In the genomic region with DNA sequence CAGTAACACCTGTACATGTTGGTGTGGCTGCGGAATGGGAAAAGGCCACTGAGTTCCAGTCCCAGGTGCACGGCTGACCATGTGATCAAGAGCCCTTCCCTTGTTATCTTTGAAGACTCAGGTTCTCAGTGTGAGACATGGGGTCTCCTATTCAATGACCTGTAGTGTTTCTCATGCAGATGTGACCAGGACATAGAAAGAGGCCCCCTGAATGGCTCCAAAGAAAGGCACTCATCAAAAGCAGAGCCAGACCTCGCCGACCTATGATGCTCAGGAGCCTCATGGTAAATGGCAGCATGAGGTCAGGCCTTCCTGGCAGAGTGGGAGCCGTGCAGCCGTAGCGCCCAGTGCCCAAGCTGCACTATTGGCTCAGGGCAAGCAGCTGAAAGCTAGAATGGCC, we compare ENCODE assay signal across 1 cellular context.
TF ChIP-seq lines count a peak whose summit lies in the region.

No MANE protein-coding gene starts in this region.

TF ChIP-seq in HepG2, 621 proteins besides CTCF, POLR2A, EP300 and RAD21:
- TF ChIP-seq RARA (CRISPR knock-in tag; IDR thresholded peaks at IDR 0.05): no peak
- no peak for TF ChIP-seq RORA (CRISPR knock-in tag; IDR thresholded peaks at IDR 0.05)
- TF ChIP-seq TSC22D2 (CRISPR knock-in tag; IDR thresholded peaks at IDR 0.05; ENCODE audit: borderline replicate concordance): no peak
- no peak for TF ChIP-seq ZFP36 (IDR thresholded peaks at IDR 0.05; ENCODE audit: borderline replicate concordance, low read depth, low read length, partially characterized antibody)
- no peak for TF ChIP-seq MIXL1 (CRISPR knock-in tag; IDR thresholded peaks at IDR 0.05)
- TF ChIP-seq NCOA1 (CRISPR knock-in tag; IDR thresholded peaks at IDR 0.05): no peak
- TF ChIP-seq SRF (IDR thresholded peaks at IDR 0.05; ENCODE audit: low read depth, low read length): no peak
- TF ChIP-seq, protein P1, sequence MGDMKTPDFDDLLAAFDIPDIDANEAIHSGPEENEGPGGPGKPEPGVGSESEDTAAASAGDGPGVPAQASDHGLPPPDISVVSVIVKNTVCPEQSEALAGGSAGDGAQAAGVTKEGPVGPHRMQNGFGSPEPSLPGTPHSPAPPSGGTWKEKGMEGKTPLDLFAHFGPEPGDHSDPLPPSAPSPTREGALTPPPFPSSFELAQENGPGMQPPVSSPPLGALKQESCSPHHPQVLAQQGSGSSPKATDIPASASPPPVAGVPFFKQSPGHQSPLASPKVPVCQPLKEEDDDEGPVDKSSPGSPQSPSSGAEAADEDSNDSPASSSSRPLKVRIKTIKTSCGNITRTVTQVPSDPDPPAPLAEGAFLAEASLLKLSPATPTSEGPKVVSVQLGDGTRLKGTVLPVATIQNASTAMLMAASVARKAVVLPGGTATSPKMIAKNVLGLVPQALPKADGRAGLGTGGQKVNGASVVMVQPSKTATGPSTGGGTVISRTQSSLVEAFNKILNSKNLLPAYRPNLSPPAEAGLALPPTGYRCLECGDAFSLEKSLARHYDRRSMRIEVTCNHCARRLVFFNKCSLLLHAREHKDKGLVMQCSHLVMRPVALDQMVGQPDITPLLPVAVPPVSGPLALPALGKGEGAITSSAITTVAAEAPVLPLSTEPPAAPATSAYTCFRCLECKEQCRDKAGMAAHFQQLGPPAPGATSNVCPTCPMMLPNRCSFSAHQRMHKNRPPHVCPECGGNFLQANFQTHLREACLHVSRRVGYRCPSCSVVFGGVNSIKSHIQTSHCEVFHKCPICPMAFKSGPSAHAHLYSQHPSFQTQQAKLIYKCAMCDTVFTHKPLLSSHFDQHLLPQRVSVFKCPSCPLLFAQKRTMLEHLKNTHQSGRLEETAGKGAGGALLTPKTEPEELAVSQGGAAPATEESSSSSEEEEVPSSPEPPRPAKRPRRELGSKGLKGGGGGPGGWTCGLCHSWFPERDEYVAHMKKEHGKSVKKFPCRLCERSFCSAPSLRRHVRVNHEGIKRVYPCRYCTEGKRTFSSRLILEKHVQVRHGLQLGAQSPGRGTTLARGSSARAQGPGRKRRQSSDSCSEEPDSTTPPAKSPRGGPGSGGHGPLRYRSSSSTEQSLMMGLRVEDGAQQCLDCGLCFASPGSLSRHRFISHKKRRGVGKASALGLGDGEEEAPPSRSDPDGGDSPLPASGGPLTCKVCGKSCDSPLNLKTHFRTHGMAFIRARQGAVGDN (CRISPR knock-in tag; IDR thresholded peaks at IDR 0.05): peak; percentile 36
